In genomic region chr1:1116701-1117468, GRCh38 we compare ENCODE assay signal across 8 cellular contexts. TPM values are rescaled to one million over a fixed set of nuclear protein-coding genes. Genes with fewer than 3 reads are reported as not detected.
DNase-seq lines count a peak whose midpoint lies in the region; ATAC-seq and TF ChIP-seq lines count a peak whose summit lies in the region.

No MANE protein-coding gene starts in this region.

- H3K36me3 ChIP-seq in HUES48 (ENCODE audit: control insufficient read depth, insufficient read depth, low read length): no peaks in the 10 kb centered on the region
- H3K36me3 ChIP-seq in heart right ventricle: peaks cover 0 to 9% (median 0%) of the 10 kb centered on the region in 9 donors
- peaks cover 0 to 7% of the 10 kb centered on the region in 2 donors for H3K36me3 ChIP-seq in gastrocnemius medialis

- H3K4me3 Mint-ChIP-seq in activated T-cell treated with anti-CD3 and anti-CD28 coated beads, Interleukin-2, amount 50 U/mL, for 4 hours: peak overlapping the region; percentile 53

- H3K4me1 ChIP-seq in HUES48 (ENCODE audit: control insufficient read depth, insufficient read depth, low read length): no peaks in the 10 kb centered on the region
- H3K4me1 ChIP-seq in heart right ventricle: peaks cover 0 to 12% (median 9%) of the 10 kb centered on the region in 9 donors
- peaks cover 3 to 7% of the 10 kb centered on the region in 2 donors for H3K4me1 ChIP-seq in gastrocnemius medialis

- H3K27ac ChIP-seq in C4-2B: peak overlapping the region; percentile 72; the same call in 1 of the 2 replicates
- H3K27ac ChIP-seq in HUES48 (ENCODE audit: low read depth, low read length): no peak overlapping the region
- H3K27ac ChIP-seq in heart right ventricle: peak overlapping the region in 2 of 10 donors; percentile 34 to 84
- peak overlapping the region in 1 of 4 donors; percentile 48 for H3K27ac ChIP-seq in gastrocnemius medialis

- intact Hi-C loops in heart right ventricle (cut with DNase I) (loop anchor here in 4 of 10 donors (2.0 to 5.0 kb wide), 4 partner anchors 100 to 240 kb away; partner anchors contain the start of gene MXRA8 (in 1 of the 4)), gastrocnemius medialis (cut with DNase I; ENCODE audit: low total_unique reads) (loop anchor here (1.0 to 10.0 kb wide), 3 partner anchors 82 to 258 kb away; partner anchors contain the start of genes AURKAIP1 and UBE2J2)

- H3K27me3 Mint-ChIP-seq in activated T-cell treated with anti-CD3 and anti-CD28 coated beads, Interleukin-2, amount 50 U/mL, for 4 hours (ENCODE audit: low read depth): peaks cover 6% of the 10 kb centered on the region

- in situ Hi-C loops in gastrocnemius medialis (cut with MboI; ENCODE audit: low sequenced_read_pairs in 4 of 4): loop anchor here in 1 of 4 donors (25.0 kb wide), 1 partner anchor 145 kb away; the partner anchor contains the start of gene UBE2J2

- TF ChIP-seq POLR2A in gastrocnemius medialis (IDR thresholded peaks at IDR 0.05): no peak

- WGBS in heart right ventricle, 2 donors: 9 to 11% methylated on average over 45 to 47 of the region's 47 CpGs

- H3K36me3 Mint-ChIP-seq in activated T-cell treated with anti-CD3 and anti-CD28 coated beads, Interleukin-2, amount 50 U/mL, for 4 hours (ENCODE audit: insufficient read depth): peaks cover 11% of the 10 kb centered on the region

- peaks cover 3% of the 10 kb centered on the region for H3K9me3 Mint-ChIP-seq in activated T-cell treated with anti-CD3 and anti-CD28 coated beads, Interleukin-2, amount 50 U/mL, for 4 hours

- H3K9me3 ChIP-seq in HUES48 (ENCODE audit: control insufficient read depth, insufficient read depth, low read length): no peaks in the 10 kb centered on the region
- H3K9me3 ChIP-seq in heart right ventricle: peaks cover 0 to 15% (median 6%) of the 10 kb centered on the region in 11 donors
- H3K9me3 ChIP-seq in gastrocnemius medialis: peaks cover 0 to 6% (median 0%) of the 10 kb centered on the region in 3 donors

- no peak for TF ChIP-seq CTCF in C4-2B (conservative IDR thresholded peaks at IDR 0.05)
- TF ChIP-seq CTCF in heart right ventricle (IDR thresholded peaks at IDR 0.05): no peak
- no peak for TF ChIP-seq CTCF in gastrocnemius medialis (IDR thresholded peaks at IDR 0.05 in 4 of 5, conservative IDR thresholded peaks at IDR 0.05 in 1 of 5)

- peak; percentile 5 to 15 for ATAC-seq in activated T-cell treated with anti-CD3 and anti-CD28 coated beads, Interleukin-2, amount 50 U/mL, for 4 hours
- ATAC-seq in heart right ventricle (no peak), gastrocnemius medialis (peak in 1 of 2 donors; percentile 3)

- H3K4me3 ChIP-seq in HUES48 (ENCODE audit: low read depth, low read length): peak overlapping the region; percentile 68
- peak overlapping the region; percentile 50 to 98 (median 94) for H3K4me3 ChIP-seq in heart right ventricle
- H3K4me3 ChIP-seq in gastrocnemius medialis: peak overlapping the region; percentile 57 to 97 (median 76)

- H3K27me3 ChIP-seq in HUES48 (ENCODE audit: control insufficient read depth, insufficient read depth, low read length): peaks cover 17% of the 10 kb centered on the region
- peaks cover 0 to 29% (median 10%) of the 10 kb centered on the region in 7 donors for H3K27me3 ChIP-seq in heart right ventricle
- peaks cover 3 to 16% (median 6%) of the 10 kb centered on the region in 3 donors for H3K27me3 ChIP-seq in gastrocnemius medialis

- no peak overlapping the region for H3K9ac ChIP-seq in HUES48 (ENCODE audit: low read depth, low read length)

- DNase-seq in activated T-cell treated with anti-CD3 and anti-CD28 coated beads, Interleukin-2, amount 50 U/mL, for 4 hours: peak; percentile 42
- DNase-seq in heart right ventricle: no peak
- no peak for DNase-seq in gastrocnemius medialis
- DNase-seq in NCI-H2081 treated with DMSO at 0.1 percent for 48 hours (lab: John Stamatoyannopoulos, UW): no peak
- DNase-seq in NCI-H2107 (lab: John Stamatoyannopoulos, UW): no peak
- no peak for DNase-seq in NK-92 treated with Interleukin-12 subunit alpha and Interleukin-12 subunit beta, amount 100 ng/mL, for 24 hours (lab: John Stamatoyannopoulos, UW)

- peaks cover 5% of the 10 kb centered on the region for H3K4me1 Mint-ChIP-seq in activated T-cell treated with anti-CD3 and anti-CD28 coated beads, Interleukin-2, amount 50 U/mL, for 4 hours (ENCODE audit: low read depth)

RNA-seq across cellular contexts. Expression of gene C1orf159, which starts 1.0 kb away (rescaled TPM):
- total RNA-seq in activated T-cell treated with anti-CD3 and anti-CD28 coated beads, Interleukin-2, amount 50 U/mL, for 4 hours: 10 to 100 TPM; 22.3 to 27.6 (median 26.8) TPM
- total RNA-seq in heart right ventricle: 1 to 10 TPM; 2.9 to 6.0 (median 3.5) TPM
- polyA plus RNA-seq in heart right ventricle: 10 to 100 TPM in 1 of 2 donors, 1 to 10 TPM in 1; 7.1 to 14.0 TPM
- total RNA-seq in gastrocnemius medialis: 1 to 10 TPM; 2.8 to 6.4 (median 5.3) TPM

RNA-seq across cellular contexts. Expression of gene RNF223, which starts 42.8 kb away (rescaled TPM):
- total RNA-seq in activated T-cell treated with anti-CD3 and anti-CD28 coated beads, Interleukin-2, amount 50 U/mL, for 4 hours: under 1 TPM in 1 of 3 donors, not detected in 2; 0.16 TPM
- total RNA-seq in heart right ventricle (not detected), gastrocnemius medialis (not detected)
- polyA plus RNA-seq in heart right ventricle: not detected

RNA-seq across cellular contexts. Expression of gene TTLL10, which starts 56.8 kb away (rescaled TPM):
- not detected for total RNA-seq in activated T-cell treated with anti-CD3 and anti-CD28 coated beads, Interleukin-2, amount 50 U/mL, for 4 hours
- total RNA-seq in heart right ventricle: under 1 TPM in 7 of 10 donors, not detected in 3; 0.11 to 0.53 (median 0.26) TPM
- polyA plus RNA-seq in heart right ventricle: under 1 TPM; 0.09 to 0.29 TPM
- under 1 TPM in 2 of 4 donors, not detected in 2; 0.13 to 0.16 TPM for total RNA-seq in gastrocnemius medialis

Comparison
In these comparisons a context has a peak if more than half of its experiments do, and no peak if none do; other contexts are left out.
1. ATAC-seq: peak in activated T-cell treated with anti-CD3 and anti-CD28 coated beads, Interleukin-2, amount 50 U/mL, for 4 hours (2 of 2); none in heart right ventricle (0 of 8).
2. Peak in every context shown above with its lines, with median percentiles within 50 percentile points of each other: H3K4me3 ChIP-seq.